In the genomic region with DNA sequence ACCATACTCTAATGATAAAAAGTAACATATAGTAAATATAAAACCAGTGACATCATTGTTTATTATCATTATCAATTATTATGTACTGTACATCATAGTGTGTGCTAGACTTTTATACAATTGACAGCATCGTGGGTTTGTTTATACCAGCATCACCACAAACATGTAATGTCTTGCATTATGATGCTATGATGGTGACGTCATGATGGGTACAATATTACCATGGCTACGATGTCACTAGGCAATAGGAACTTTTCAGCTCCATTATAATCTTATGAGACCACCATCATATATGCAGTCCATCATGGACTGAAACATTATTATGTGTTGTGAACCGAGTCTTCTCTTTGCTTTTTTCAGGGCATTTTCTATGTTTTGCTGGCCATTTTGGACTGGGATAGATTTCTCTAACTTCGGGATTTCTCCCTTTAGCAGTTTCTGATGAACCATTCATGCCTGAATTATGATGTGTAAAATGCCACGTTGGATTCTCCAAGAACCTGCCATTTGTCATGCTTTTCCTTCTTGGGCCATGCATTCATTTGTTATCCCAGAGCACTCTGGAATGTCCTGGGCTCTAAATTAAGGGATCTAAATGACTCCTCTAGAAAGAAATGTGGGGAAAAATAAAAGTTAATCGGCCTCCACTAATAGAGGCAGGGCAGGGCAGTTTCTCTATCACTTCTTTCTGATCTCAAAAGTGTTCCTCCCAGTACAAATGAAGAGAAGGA, we compare ENCODE assay signal across 20 cellular contexts.
A peak's percentile ranks its signal among the peaks of the same experiment; 100 is the strongest.
DNase-seq lines count a peak whose midpoint lies in the region; ATAC-seq, FAIRE-seq and TF ChIP-seq lines count a peak whose summit lies in the region.
"Had no signal": no experiment of that assay in that cellular context is flagged by ENCODE, and none has a peak within 500 bp of the region (broad histone marks: within the 10 kb centered on the region; RNA-seq: fewer than 3 reads in every experiment).

No MANE protein-coding gene starts in this region.

- H3K9ac ChIP-seq in K562 (ENCODE audit: insufficient read depth in 1 of 2, low read depth in 2 of 2, low read length in 2 of 2), result no peak overlapping the region
- H3K9ac ChIP-seq: KMS-11 had no signal

- peaks cover 0 to 22% (median 8%) of the 10 kb centered on the region in 12 donors for H3K4me1 ChIP-seq in heart left ventricle
- no peaks in the 10 kb centered on the region for H3K4me1 ChIP-seq in K562 (replicated peaks in 1 of 2; ENCODE audit: control insufficient read depth in 2 of 2, insufficient read depth in 2 of 2, low read length in 2 of 2)
- H3K4me1 ChIP-seq in osteoblast (ENCODE audit: insufficient read depth, low read length), result no peaks in the 10 kb centered on the region
- H3K4me1 ChIP-seq in uterus, result peaks cover 0 to 3% of the 10 kb centered on the region in 2 donors
- H3K4me1 ChIP-seq: Caco-2, Peyer's patch had no signal

- H3K4me2 ChIP-seq in K562 (ENCODE audit: insufficient read depth, low read length) (no peak overlapping the region), osteoblast (ENCODE audit: insufficient read depth, low read length) (no peak overlapping the region)
- H3K4me2 ChIP-seq: KMS-11 had no signal

- intact Hi-C loops in heart left ventricle (cut with DNase I), result loop anchor here in 2 of 10 donors (5.0 to 10.0 kb wide), 2 partner anchors 92 to 309 kb away; no protein-coding TSS in a partner anchor
- intact Hi-C loops in Right ventricle myocardium superior (cut with DNase I), result loop anchor here (10.0 kb wide), 1 partner anchor 319 kb away; no protein-coding TSS in a partner anchor
- intact Hi-C loops in K562 (cut with micrococcal nuclease), result no loop called here
- intact Hi-C loops in uterus (cut with DNase I; ENCODE audit: low total_unique reads), result no loop called here

- DNase-seq in heart left ventricle, result no peak
- no peak for DNase-seq in Right ventricle myocardium superior
- no peak for DNase-seq in K562 (ENCODE audit: extremely low read depth in 1 of 4, low spot score in 3 of 4)
- no peak for DNase-seq in osteoblast (ENCODE audit: insufficient read length, low spot score, missing footprints)
- DNase-seq in uterus, result no peak
- DNase-seq in activated T-cell treated with anti-CD3 and anti-CD28 coated beads for 4 hours, result no peak
- no peak for DNase-seq in activated CD8-positive, alpha-beta memory T cell treated with anti-CD3 and anti-CD28 coated beads for 24 hours
- no peak for DNase-seq in NCI-H1694 treated with DMSO at 0.1 percent for 48 hours (lab: John Stamatoyannopoulos, UW)
- DNase-seq: Caco-2, MG63, NCI-H1105, NCI-H187 treated with DMSO at 0.1 percent for 48 hours, NCI-H446 treated with DMSO at 0.1 percent for 48 hours, NCI-H82, Peyer's patch, SHP77 had no signal

- TF ChIP-seq POLR2A in heart left ventricle (IDR thresholded peaks at IDR 0.05), result no peak
- no peak for TF ChIP-seq POLR2A in K562 (conservative IDR thresholded peaks at IDR 0.05)
- no peak for TF ChIP-seq POLR2A in uterus (IDR thresholded peaks at IDR 0.05)

- H3K36me3 ChIP-seq in heart left ventricle (no peaks in the 10 kb centered on the region), K562 (ENCODE audit: control insufficient read depth, insufficient read depth, low read length) (no peaks in the 10 kb centered on the region), osteoblast (ENCODE audit: insufficient read depth, low read length) (no peaks in the 10 kb centered on the region), uterus (no peaks in the 10 kb centered on the region)
- H3K36me3 ChIP-seq: MG63, Peyer's patch had no signal

- H3K9me1 ChIP-seq in K562 (ENCODE audit: control insufficient read depth, insufficient read depth, low read length), result no peaks in the 10 kb centered on the region

- no peaks in the 10 kb centered on the region for H3K27me3 ChIP-seq in heart left ventricle
- 0 out of 5 replicates have a peak, but pooled peaks cover 0 to 5% of the 10 kb centered on the region in 2 experiments for H3K27me3 ChIP-seq in K562 (ENCODE audit: control insufficient read depth in 2 of 2, insufficient read depth in 2 of 2, low read length in 2 of 2)
- no peaks in the 10 kb centered on the region for H3K27me3 ChIP-seq in osteoblast (ENCODE audit: insufficient read depth, low read length)
- no peaks in the 10 kb centered on the region for H3K27me3 ChIP-seq in uterus
- H3K27me3 ChIP-seq: MG63, Peyer's patch had no signal

- peak overlapping the region in 7 of 12 donors; percentile 23 to 67 (median 47) for H3K27ac ChIP-seq in heart left ventricle
- H3K27ac ChIP-seq in K562 (ENCODE audit: extremely low read depth, low read depth, low read length), result no peak overlapping the region
- H3K27ac ChIP-seq in osteoblast (ENCODE audit: low read depth, low read length), result no peak overlapping the region
- peak overlapping the region; percentile 70 to 72 for H3K27ac ChIP-seq in uterus
- H3K27ac ChIP-seq: HL-60, KMS-11 had no signal

- FAIRE-seq in K562 (lab: Jason Lieb, UNC), result no peak
- FAIRE-seq: A204.1, G401.6 had no signal

- H4K20me1 ChIP-seq in K562 (replicated peaks; ENCODE audit: control insufficient read depth, insufficient read depth, low read length) (no peaks in the 10 kb centered on the region), osteoblast (ENCODE audit: insufficient read depth, low read length) (no peaks in the 10 kb centered on the region)

- TF ChIP-seq CTCF in heart left ventricle (IDR thresholded peaks at IDR 0.05), result no peak
- no peak for TF ChIP-seq CTCF in K562 (IDR thresholded peaks at IDR 0.05 in 2 of 3, conservative IDR thresholded peaks at IDR 0.05 in 1 of 3; ENCODE audit: insufficient read depth in 2 of 3, low read depth in 1 of 3, low read length in 3 of 3)
- TF ChIP-seq CTCF in osteoblast (IDR thresholded peaks at IDR 0.05; ENCODE audit: extremely low read depth, low read depth, low read length), result no peak
- no peak for TF ChIP-seq CTCF in uterus (IDR thresholded peaks at IDR 0.05)

- 91 to 92% (median 91%) methylated on average over 7 of the region's 7 CpGs for WGBS in heart left ventricle, 4 donors
- 2% methylated on average over 7 of the region's 7 CpGs for WGBS in K562 (ENCODE audit: insufficient coverage, low coverage, missing lambda C conversion rate)

- CTCF ChIA-PET in K562 (lab: Yijun Ruan, JAX; ENCODE audit: low intra/inter-chr PET ratio), result no interaction called here

- ATAC-seq in heart left ventricle, result no peak
- no peak for ATAC-seq in Right ventricle myocardium superior (ENCODE audit: poor library complexity)
- no peak for ATAC-seq in K562

- H3K79me2 ChIP-seq in K562 (ENCODE audit: control insufficient read depth, insufficient read depth, low read length), result no peaks in the 10 kb centered on the region
- no peaks in the 10 kb centered on the region for H3K79me2 ChIP-seq in osteoblast (ENCODE audit: insufficient read depth, low read length)

- TF ChIP-seq EP300 in K562 (IDR thresholded peaks at IDR 0.05; ENCODE audit: low read length), result no peak

- H3K4me3 ChIP-seq in heart left ventricle (no peak overlapping the region), K562 (no peak overlapping the region), osteoblast (ENCODE audit: insufficient read depth, low read length) (no peak overlapping the region), uterus (no peak overlapping the region)
- H3K4me3 ChIP-seq: MG63, Peyer's patch had no signal

- BruUV-seq in K562 (replicated peaks; lab: Mats Ljungman, UMichigan), result no TSS peak

- POLR2A ChIA-PET in K562 (lab: Yijun Ruan, JAX), result no interaction called here

- in situ Hi-C loops in K562 (cut with MboI), result no loop called here

- TF ChIP-seq RAD21 in K562 (CRISPR knock-in tag; conservative IDR thresholded peaks at IDR 0.05 in 1 of 2, IDR thresholded peaks at IDR 0.05 in 1 of 2), result no peak

- H2AFZ ChIP-seq in K562 (ENCODE audit: low read depth, low read length), result no peak overlapping the region
- peak overlapping the region; percentile 11 for H2AFZ ChIP-seq in osteoblast (ENCODE audit: low read length)

- H3K9me3 ChIP-seq in heart left ventricle (no peaks in the 10 kb centered on the region), K562 (replicated peaks; ENCODE audit: control insufficient read depth, insufficient read depth, low read depth, low read length) (no peaks in the 10 kb centered on the region), osteoblast (ENCODE audit: low read depth, low read length) (no peaks in the 10 kb centered on the region), uterus (no peaks in the 10 kb centered on the region)
- H3K9me3 ChIP-seq: Caco-2, MG63, Peyer's patch had no signal

TF ChIP-seq in K562, 482 proteins besides CTCF, POLR2A, EP300 and RAD21 (continues in another document):
- no peak for TF ChIP-seq MYC (IDR thresholded peaks at IDR 0.05; ENCODE audit: low read depth, low read length)
- TF ChIP-seq MYC (CRISPR knock-in tag; IDR thresholded peaks at IDR 0.05; ENCODE audit: borderline replicate concordance, low read depth), result no peak
- no peak for TF ChIP-seq FUS (optimal IDR thresholded peaks at IDR 0.05; ENCODE audit: low read depth, low read length)
- TF ChIP-seq RBM39 (optimal IDR thresholded peaks at IDR 0.05; ENCODE audit: low read depth, low read length), result no peak
- TF ChIP-seq BCOR (IDR thresholded peaks at IDR 0.05), result no peak
- no peak for TF ChIP-seq RB1 (IDR thresholded peaks at IDR 0.05; ENCODE audit: low read depth)
- no peak for TF ChIP-seq ATF1 (CRISPR knock-in tag; IDR thresholded peaks at IDR 0.05)
- peak; percentile 59 for TF ChIP-seq ATF1 (tag; IDR thresholded peaks at IDR 0.05)
- no peak for TF ChIP-seq ZFP30 (CRISPR knock-in tag; IDR thresholded peaks at IDR 0.05; ENCODE audit: borderline replicate concordance)
- TF ChIP-seq TAF7 (tag; IDR thresholded peaks at IDR 0.05), result no peak
- TF ChIP-seq RFX1 (IDR thresholded peaks at IDR 0.05), result peak; percentile 31
- TF ChIP-seq ARID3B (CRISPR knock-in tag; IDR thresholded peaks at IDR 0.05; ENCODE audit: borderline replicate concordance), result no peak
- TF ChIP-seq PHTF2 (CRISPR knock-in tag; IDR thresholded peaks at IDR 0.05), result no peak
- TF ChIP-seq ATF7 (IDR thresholded peaks at IDR 0.05), result peak; percentile 39; the same call in 1 of the 2 replicates

Comparison
In these comparisons a context has a peak if more than half of its experiments do, and no peak if none do; other contexts are left out.
1. H3K27ac ChIP-seq: peak in heart left ventricle (7 of 12) and uterus (2 of 2); none in K562 (single experiment) and osteoblast (single experiment).